1 cellular context compared by ENCODE assay signal in the genomic region with DNA sequence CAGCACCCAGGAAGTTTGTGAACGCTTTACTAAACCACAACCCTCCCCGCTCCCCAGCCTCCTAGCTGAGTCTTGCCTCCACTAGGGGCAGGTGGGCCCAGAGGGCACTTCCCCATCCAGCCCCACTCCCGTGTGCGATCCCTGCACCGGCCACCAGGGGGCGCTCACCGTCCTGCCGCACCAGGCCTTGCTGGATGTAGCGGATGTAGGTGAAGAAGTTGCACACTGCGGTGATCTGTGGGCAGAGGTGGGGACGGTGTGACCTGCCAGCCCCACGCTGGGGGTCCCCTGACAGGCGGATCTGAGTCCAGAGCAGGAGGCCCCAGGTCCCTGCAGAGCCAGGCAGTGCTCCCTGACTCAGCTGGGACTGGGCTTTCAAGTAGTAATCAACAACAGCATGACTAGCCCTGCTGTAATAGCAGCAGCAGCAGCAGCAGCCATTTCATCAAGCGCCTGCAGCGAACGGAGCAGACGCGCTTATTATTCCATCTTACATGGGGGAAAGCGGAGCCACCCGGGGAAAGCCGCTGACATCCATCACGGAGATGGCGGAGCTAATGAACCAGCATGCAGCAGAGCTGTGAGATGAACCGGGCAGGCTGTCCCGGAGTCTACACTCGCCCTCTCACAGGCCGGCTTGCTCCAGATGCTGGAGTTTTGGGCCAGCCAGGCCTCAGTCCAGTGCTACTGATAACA.
TF ChIP-seq lines count a peak whose summit lies in the region.

No MANE protein-coding gene starts in this region.

TF ChIP-seq in HepG2, 621 proteins besides CTCF, POLR2A, EP300 and RAD21 (continued from another document and continues in another):
- no peak for TF ChIP-seq FOXA1 (IDR thresholded peaks at IDR 0.05)
- peak; percentile 30; the same call in 1 of the 2 replicates for TF ChIP-seq FOXA1 (CRISPR knock-in tag; IDR thresholded peaks at IDR 0.05)
- TF ChIP-seq, protein P1, sequence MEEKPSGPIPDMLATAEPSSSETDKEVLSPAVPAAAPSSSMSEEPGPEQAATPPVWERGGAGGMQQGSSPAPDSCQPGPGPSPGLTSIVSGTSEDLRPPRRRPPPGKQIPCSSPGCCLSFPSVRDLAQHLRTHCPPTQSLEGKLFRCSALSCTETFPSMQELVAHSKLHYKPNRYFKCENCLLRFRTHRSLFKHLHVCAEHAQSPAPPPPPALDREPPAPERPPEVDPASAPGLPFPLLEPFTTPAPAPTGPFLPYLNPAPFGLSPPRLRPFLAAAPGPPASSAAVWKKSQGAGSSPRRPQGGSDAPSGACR (CRISPR knock-in tag; IDR thresholded peaks at IDR 0.05): no peak
- peak; percentile 85; the same call in 1 of the 2 replicates for TF ChIP-seq AHR (CRISPR knock-in tag; IDR thresholded peaks at IDR 0.05)
- TF ChIP-seq, protein P2, sequence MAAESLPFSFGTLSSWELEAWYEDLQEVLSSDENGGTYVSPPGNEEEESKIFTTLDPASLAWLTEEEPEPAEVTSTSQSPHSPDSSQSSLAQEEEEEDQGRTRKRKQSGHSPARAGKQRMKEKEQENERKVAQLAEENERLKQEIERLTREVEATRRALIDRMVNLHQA (CRISPR knock-in tag; IDR thresholded peaks at IDR 0.05): no peak
- peak; percentile 35; the same call in 1 of the 2 replicates for TF ChIP-seq ZNF672 (CRISPR knock-in tag; IDR thresholded peaks at IDR 0.05)
- TF ChIP-seq, protein P3, sequence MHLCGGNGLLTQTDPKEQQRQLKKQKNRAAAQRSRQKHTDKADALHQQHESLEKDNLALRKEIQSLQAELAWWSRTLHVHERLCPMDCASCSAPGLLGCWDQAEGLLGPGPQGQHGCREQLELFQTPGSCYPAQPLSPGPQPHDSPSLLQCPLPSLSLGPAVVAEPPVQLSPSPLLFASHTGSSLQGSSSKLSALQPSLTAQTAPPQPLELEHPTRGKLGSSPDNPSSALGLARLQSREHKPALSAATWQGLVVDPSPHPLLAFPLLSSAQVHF (CRISPR knock-in tag; IDR thresholded peaks at IDR 0.05): no peak
- TF ChIP-seq RFXAP (CRISPR knock-in tag; IDR thresholded peaks at IDR 0.05; ENCODE audit: borderline replicate concordance): no peak
- TF ChIP-seq, protein P4, sequence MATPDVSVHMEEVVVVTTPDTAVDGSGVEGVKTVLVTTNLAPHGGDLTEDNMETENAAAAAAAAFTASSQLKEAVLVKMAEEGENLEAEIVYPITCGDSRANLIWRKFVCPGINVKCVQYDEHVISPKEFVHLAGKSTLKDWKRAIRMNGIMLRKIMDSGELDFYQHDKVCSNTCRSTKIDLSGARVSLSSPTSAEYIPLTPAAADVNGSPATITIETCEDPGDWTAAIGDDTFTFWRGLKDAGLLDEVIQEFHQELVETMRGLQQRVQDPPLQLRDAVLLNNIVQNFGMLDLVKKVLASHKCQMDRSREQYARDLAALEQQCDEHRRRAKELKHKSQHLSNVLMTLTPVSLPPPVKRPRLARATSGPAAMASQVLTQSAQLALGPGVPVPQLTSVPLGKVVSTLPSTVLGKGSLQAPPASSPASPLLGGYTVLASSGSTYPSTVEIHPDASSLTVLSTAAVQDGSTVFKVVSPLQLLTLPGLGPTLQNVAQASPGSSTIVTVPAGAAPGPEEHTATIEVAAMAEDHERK (CRISPR knock-in tag; IDR thresholded peaks at IDR 0.05; ENCODE audit: low read depth): no peak
- no peak for TF ChIP-seq ZNF143 (CRISPR knock-in tag; IDR thresholded peaks at IDR 0.05)
- TF ChIP-seq, protein P5, sequence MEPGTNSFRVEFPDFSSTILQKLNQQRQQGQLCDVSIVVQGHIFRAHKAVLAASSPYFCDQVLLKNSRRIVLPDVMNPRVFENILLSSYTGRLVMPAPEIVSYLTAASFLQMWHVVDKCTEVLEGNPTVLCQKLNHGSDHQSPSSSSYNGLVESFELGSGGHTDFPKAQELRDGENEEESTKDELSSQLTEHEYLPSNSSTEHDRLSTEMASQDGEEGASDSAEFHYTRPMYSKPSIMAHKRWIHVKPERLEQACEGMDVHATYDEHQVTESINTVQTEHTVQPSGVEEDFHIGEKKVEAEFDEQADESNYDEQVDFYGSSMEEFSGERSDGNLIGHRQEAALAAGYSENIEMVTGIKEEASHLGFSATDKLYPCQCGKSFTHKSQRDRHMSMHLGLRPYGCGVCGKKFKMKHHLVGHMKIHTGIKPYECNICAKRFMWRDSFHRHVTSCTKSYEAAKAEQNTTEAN (CRISPR knock-in tag; conservative IDR thresholded peaks at IDR 0.05): no peak
- no peak for TF ChIP-seq GTF3A (CRISPR knock-in tag; conservative IDR thresholded peaks at IDR 0.05)
- no peak for TF ChIP-seq FOXP1 (IDR thresholded peaks at IDR 0.05)
- TF ChIP-seq FOXP1 (CRISPR knock-in tag; IDR thresholded peaks at IDR 0.05): no peak
- TF ChIP-seq MXI1 (IDR thresholded peaks at IDR 0.05; ENCODE audit: borderline replicate concordance, low read depth, low read length): peak; percentile 67; the same call in 2 of the 3 replicates
- no peak for TF ChIP-seq XBP1 (CRISPR knock-in tag; IDR thresholded peaks at IDR 0.05)
- TF ChIP-seq TOE1 (CRISPR knock-in tag; IDR thresholded peaks at IDR 0.05): no peak
- TF ChIP-seq, protein P6, sequence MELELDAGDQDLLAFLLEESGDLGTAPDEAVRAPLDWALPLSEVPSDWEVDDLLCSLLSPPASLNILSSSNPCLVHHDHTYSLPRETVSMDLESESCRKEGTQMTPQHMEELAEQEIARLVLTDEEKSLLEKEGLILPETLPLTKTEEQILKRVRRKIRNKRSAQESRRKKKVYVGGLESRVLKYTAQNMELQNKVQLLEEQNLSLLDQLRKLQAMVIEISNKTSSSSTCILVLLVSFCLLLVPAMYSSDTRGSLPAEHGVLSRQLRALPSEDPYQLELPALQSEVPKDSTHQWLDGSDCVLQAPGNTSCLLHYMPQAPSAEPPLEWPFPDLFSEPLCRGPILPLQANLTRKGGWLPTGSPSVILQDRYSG (CRISPR knock-in tag; IDR thresholded peaks at IDR 0.05): no peak
- TF ChIP-seq, protein P7, sequence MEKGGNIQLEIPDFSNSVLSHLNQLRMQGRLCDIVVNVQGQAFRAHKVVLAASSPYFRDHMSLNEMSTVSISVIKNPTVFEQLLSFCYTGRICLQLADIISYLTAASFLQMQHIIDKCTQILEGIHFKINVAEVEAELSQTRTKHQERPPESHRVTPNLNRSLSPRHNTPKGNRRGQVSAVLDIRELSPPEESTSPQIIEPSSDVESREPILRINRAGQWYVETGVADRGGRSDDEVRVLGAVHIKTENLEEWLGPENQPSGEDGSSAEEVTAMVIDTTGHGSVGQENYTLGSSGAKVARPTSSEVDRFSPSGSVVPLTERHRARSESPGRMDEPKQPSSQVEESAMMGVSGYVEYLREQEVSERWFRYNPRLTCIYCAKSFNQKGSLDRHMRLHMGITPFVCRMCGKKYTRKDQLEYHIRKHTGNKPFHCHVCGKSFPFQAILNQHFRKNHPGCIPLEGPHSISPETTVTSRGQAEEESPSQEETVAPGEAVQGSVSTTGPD (CRISPR knock-in tag; IDR thresholded peaks at IDR 0.05): no peak
- no peak; the same call in 1 of the 2 replicates for TF ChIP-seq SALL2 (CRISPR knock-in tag; IDR thresholded peaks at IDR 0.05)
- peak; percentile 66; the same call in 1 of the 2 replicates for TF ChIP-seq ERF (CRISPR knock-in tag; IDR thresholded peaks at IDR 0.05)
- no peak for TF ChIP-seq KDM6A (CRISPR knock-in tag; IDR thresholded peaks at IDR 0.05; ENCODE audit: low read depth)
- TF ChIP-seq ZNF713 (CRISPR knock-in tag; IDR thresholded peaks at IDR 0.05): no peak
- TF ChIP-seq SOX6 (IDR thresholded peaks at IDR 0.05): no peak
- peak; percentile 15; the same call in 1 of the 2 replicates for TF ChIP-seq SOX6 (CRISPR knock-in tag; IDR thresholded peaks at IDR 0.05)
- no peak for TF ChIP-seq ZBTB20 (CRISPR knock-in tag; IDR thresholded peaks at IDR 0.05; ENCODE audit: borderline replicate concordance, low read depth)
- TF ChIP-seq, protein P8, sequence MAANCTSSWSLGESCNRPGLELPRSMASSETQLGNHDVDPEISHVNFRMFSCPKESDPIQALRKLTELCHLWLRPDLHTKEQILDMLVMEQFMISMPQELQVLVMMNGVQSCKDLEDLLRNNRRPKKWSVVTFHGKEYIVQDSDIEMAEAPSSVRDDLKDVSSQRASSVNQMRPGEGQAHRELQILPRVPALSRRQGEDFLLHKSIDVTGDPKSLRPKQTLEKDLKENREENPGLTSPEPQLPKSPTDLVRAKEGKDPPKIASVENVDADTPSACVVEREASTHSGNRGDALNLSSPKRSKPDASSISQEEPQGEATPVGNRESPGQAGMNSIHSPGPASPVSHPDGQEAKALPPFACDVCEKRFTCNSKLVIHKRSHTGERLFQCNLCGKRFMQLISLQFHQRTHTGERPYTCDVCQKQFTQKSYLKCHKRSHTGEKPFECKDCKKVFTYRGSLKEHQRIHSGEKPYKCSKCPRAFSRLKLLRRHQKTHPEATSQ (CRISPR knock-in tag; IDR thresholded peaks at IDR 0.05; ENCODE audit: borderline replicate concordance): no peak
- no peak; the same call in 1 of the 2 replicates for TF ChIP-seq BORCS8-MEF2B (CRISPR knock-in tag; IDR thresholded peaks at IDR 0.05)
- TF ChIP-seq, protein P9, sequence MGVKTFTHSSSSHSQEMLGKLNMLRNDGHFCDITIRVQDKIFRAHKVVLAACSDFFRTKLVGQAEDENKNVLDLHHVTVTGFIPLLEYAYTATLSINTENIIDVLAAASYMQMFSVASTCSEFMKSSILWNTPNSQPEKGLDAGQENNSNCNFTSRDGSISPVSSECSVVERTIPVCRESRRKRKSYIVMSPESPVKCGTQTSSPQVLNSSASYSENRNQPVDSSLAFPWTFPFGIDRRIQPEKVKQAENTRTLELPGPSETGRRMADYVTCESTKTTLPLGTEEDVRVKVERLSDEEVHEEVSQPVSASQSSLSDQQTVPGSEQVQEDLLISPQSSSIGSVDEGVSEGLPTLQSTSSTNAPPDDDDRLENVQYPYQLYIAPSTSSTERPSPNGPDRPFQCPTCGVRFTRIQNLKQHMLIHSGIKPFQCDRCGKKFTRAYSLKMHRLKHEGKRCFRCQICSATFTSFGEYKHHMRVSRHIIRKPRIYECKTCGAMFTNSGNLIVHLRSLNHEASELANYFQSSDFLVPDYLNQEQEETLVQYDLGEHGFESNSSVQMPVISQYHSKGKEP (CRISPR knock-in tag; IDR thresholded peaks at IDR 0.05): no peak
- no peak for TF ChIP-seq TBX3 (IDR thresholded peaks at IDR 0.05; ENCODE audit: borderline replicate concordance)
- TF ChIP-seq HDAC6 (IDR thresholded peaks at IDR 0.05; ENCODE audit: low read depth, low read length): no peak
- TF ChIP-seq MYNN (CRISPR knock-in tag; IDR thresholded peaks at IDR 0.05; ENCODE audit: low read depth): no peak
- TF ChIP-seq LCORL (IDR thresholded peaks at IDR 0.05): no peak
- TF ChIP-seq LCORL (CRISPR knock-in tag; IDR thresholded peaks at IDR 0.05): peak; percentile 46; the same call in 1 of the 2 replicates
- TF ChIP-seq ZNF839 (CRISPR knock-in tag; IDR thresholded peaks at IDR 0.05; ENCODE audit: borderline replicate concordance): no peak
- TF ChIP-seq ZBTB42 (CRISPR knock-in tag; IDR thresholded peaks at IDR 0.05): no peak
- TF ChIP-seq, protein P10, sequence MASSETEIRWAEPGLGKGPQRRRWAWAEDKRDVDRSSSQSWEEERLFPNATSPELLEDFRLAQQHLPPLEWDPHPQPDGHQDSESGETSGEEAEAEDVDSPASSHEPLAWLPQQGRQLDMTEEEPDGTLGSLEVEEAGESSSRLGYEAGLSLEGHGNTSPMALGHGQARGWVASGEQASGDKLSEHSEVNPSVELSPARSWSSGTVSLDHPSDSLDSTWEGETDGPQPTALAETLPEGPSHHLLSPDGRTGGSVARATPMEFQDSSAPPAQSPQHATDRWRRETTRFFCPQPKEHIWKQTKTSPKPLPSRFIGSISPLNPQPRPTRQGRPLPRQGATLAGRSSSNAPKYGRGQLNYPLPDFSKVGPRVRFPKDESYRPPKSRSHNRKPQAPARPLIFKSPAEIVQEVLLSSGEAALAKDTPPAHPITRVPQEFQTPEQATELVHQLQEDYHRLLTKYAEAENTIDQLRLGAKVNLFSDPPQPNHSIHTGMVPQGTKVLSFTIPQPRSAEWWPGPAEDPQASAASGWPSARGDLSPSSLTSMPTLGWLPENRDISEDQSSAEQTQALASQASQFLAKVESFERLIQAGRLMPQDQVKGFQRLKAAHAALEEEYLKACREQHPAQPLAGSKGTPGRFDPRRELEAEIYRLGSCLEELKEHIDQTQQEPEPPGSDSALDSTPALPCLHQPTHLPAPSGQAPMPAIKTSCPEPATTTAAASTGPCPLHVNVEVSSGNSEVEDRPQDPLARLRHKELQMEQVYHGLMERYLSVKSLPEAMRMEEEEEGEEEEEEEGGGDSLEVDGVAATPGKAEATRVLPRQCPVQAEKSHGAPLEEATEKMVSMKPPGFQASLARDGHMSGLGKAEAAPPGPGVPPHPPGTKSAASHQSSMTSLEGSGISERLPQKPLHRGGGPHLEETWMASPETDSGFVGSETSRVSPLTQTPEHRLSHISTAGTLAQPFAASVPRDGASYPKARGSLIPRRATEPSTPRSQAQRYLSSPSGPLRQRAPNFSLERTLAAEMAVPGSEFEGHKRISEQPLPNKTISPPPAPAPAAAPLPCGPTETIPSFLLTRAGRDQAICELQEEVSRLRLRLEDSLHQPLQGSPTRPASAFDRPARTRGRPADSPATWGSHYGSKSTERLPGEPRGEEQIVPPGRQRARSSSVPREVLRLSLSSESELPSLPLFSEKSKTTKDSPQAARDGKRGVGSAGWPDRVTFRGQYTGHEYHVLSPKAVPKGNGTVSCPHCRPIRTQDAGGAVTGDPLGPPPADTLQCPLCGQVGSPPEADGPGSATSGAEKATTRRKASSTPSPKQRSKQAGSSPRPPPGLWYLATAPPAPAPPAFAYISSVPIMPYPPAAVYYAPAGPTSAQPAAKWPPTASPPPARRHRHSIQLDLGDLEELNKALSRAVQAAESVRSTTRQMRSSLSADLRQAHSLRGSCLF (CRISPR knock-in tag; IDR thresholded peaks at IDR 0.05; ENCODE audit: borderline replicate concordance): no peak
- TF ChIP-seq, protein P11, sequence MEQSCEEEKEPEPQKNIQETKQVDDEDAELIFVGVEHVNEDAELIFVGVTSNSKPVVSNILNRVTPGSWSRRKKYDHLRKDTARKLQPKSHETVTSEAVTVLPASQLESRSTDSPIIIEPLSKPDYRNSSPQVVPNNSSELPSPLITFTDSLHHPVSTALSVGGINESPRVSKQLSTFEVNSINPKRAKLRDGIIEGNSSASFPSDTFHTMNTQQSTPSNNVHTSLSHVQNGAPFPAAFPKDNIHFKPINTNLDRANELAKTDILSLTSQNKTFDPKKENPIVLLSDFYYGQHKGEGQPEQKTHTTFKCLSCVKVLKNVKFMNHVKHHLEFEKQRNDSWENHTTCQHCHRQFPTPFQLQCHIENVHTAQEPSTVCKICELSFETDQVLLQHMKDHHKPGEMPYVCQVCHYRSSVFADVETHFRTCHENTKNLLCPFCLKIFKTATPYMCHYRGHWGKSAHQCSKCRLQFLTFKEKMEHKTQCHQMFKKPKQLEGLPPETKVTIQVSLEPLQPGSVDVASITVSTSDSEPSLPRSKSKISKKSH (CRISPR knock-in tag; IDR thresholded peaks at IDR 0.05; ENCODE audit: borderline replicate concordance): no peak; the same call in 1 of the 2 replicates
- TF ChIP-seq CHD2 (IDR thresholded peaks at IDR 0.05; ENCODE audit: low read depth, low read length): no peak
